ENCODE assay signal across 20 cellular contexts in genomic region chr1:8989821-8990220, GRCh38. TPM values are rescaled to one million over a fixed set of nuclear protein-coding genes. Genes with fewer than 3 reads are reported as not detected.
DNase-seq lines count a peak whose midpoint lies in the region; ATAC-seq and TF ChIP-seq lines count a peak whose summit lies in the region.
"Had no signal": no experiment of that assay in that cellular context is flagged by ENCODE, and none has a peak within 500 bp of the region (broad histone marks: within the 10 kb centered on the region; RNA-seq: fewer than 3 reads in every experiment).

No MANE protein-coding gene starts in this region.

- intact Hi-C loops in naive thymus-derived CD4-positive, alpha-beta T cell (cut with micrococcal nuclease) = loop anchor here (2.0 to 5.0 kb wide), 4 partner anchors 27 to 133 kb away; partner anchors contain the start of genes ENO1 (in 2 of the 2) and CA6 (in 1 of the 2)

- peaks cover 4 to 22% of the 10 kb centered on the region in 2 donors for H3K4me1 ChIP-seq in naive thymus-derived CD4-positive, alpha-beta T cell (ENCODE audit: control insufficient read depth in 2 of 2, insufficient read depth in 2 of 2, low read length in 2 of 2)
- H3K4me1 ChIP-seq: BE2C had no signal

- CTCF ChIA-PET in naive thymus-derived CD4-positive, alpha-beta T cell (lab: Charles Lee) = interaction anchor here (0.8 to 7.2 kb wide), 8 partner anchors 14 to 131 kb away, joined by 3 to 158 read pairs (median 6); no protein-coding TSS in a partner anchor

- no peak overlapping the region for H3K27ac ChIP-seq in naive thymus-derived CD4-positive, alpha-beta T cell (ENCODE audit: low read depth, low read length)
- H3K27ac ChIP-seq: suprapubic skin, WERI-Rb-1 had no signal

- H3K4me3 Mint-ChIP-seq in HFFc6 = no peak overlapping the region
- H3K4me3 Mint-ChIP-seq in activated T-helper 17 cell treated with anti-CD3 and anti-CD28 coated beads, Interleukin-2, amount 50 U/mL, for 72 hours = no peak overlapping the region
- H3K4me3 Mint-ChIP-seq in naive thymus-derived CD4-positive, alpha-beta T cell = peak overlapping the region in 1 of 10 donors; percentile 34
- H3K4me3 Mint-ChIP-seq: nephron progenitor cell had no signal

- peaks cover 0 to 6% (median 0%) of the 10 kb centered on the region in 3 experiments for H3K9me3 ChIP-seq in naive thymus-derived CD4-positive, alpha-beta T cell (ENCODE audit: control insufficient read depth in 2 of 3, low read length in 3 of 3)
- H3K9me3 ChIP-seq: BE2C, suprapubic skin had no signal

- no peak overlapping the region for H3K4me3 ChIP-seq in naive thymus-derived CD4-positive, alpha-beta T cell (ENCODE audit: low read length)
- H3K4me3 ChIP-seq: suprapubic skin had no signal

- no peaks in the 10 kb centered on the region for H3K36me3 Mint-ChIP-seq in HFFc6 (ENCODE audit: low read depth)
- H3K36me3 Mint-ChIP-seq in activated T-helper 17 cell treated with anti-CD3 and anti-CD28 coated beads, Interleukin-2, amount 50 U/mL, for 72 hours (ENCODE audit: low read depth) = no peaks in the 10 kb centered on the region
- H3K36me3 Mint-ChIP-seq in naive thymus-derived CD4-positive, alpha-beta T cell = peaks cover 0 to 12% (median 0%) of the 10 kb centered on the region in 5 donors

- H3K27ac Mint-ChIP-seq in HFFc6 = peak overlapping the region; percentile 30; the same call in 1 of the 2 replicates
- no peak overlapping the region for H3K27ac Mint-ChIP-seq in activated T-helper 17 cell treated with anti-CD3 and anti-CD28 coated beads, Interleukin-2, amount 50 U/mL, for 72 hours
- peak overlapping the region in 7 of 9 donors; percentile 1 to 87 (median 54) for H3K27ac Mint-ChIP-seq in naive thymus-derived CD4-positive, alpha-beta T cell
- H3K27ac Mint-ChIP-seq: nephron progenitor cell had no signal

- no peaks in the 10 kb centered on the region for H3K27me3 ChIP-seq in naive thymus-derived CD4-positive, alpha-beta T cell (ENCODE audit: control insufficient read depth in 2 of 2, insufficient read depth in 2 of 2, low read length in 2 of 2)
- H3K27me3 ChIP-seq: BE2C, suprapubic skin had no signal

- ATAC-seq in activated T-helper 17 cell treated with anti-CD3 and anti-CD28 coated beads, Interleukin-2, amount 50 U/mL, for 72 hours (replicated peaks) = peak; percentile 68
- ATAC-seq in naive thymus-derived CD4-positive, alpha-beta T cell = no peak

- POLR2A ChIA-PET in naive thymus-derived CD4-positive, alpha-beta T cell (lab: Charles Lee) = interaction anchor here (1.2 to 8.9 kb wide), 5 partner anchors 20 to 111 kb away, joined by 3 to 127 read pairs (median 41); partner anchors contain the start of gene ENO1

- peaks cover 35% of the 10 kb centered on the region for H3K4me1 Mint-ChIP-seq in HFFc6 (ENCODE audit: low read depth)
- peaks cover 4% of the 10 kb centered on the region for H3K4me1 Mint-ChIP-seq in activated T-helper 17 cell treated with anti-CD3 and anti-CD28 coated beads, Interleukin-2, amount 50 U/mL, for 72 hours
- H3K4me1 Mint-ChIP-seq in naive thymus-derived CD4-positive, alpha-beta T cell = peaks cover 9 to 51% (median 27%) of the 10 kb centered on the region in 7 donors

- peaks cover 3% of the 10 kb centered on the region for H3K27me3 Mint-ChIP-seq in HFFc6 (ENCODE audit: insufficient read depth)
- no peaks in the 10 kb centered on the region for H3K27me3 Mint-ChIP-seq in activated T-helper 17 cell treated with anti-CD3 and anti-CD28 coated beads, Interleukin-2, amount 50 U/mL, for 72 hours
- H3K27me3 Mint-ChIP-seq in naive thymus-derived CD4-positive, alpha-beta T cell = no peaks in the 10 kb centered on the region

- no peaks in the 10 kb centered on the region for H3K9me3 Mint-ChIP-seq in HFFc6
- H3K9me3 Mint-ChIP-seq in activated T-helper 17 cell treated with anti-CD3 and anti-CD28 coated beads, Interleukin-2, amount 50 U/mL, for 72 hours = no peaks in the 10 kb centered on the region
- peaks cover 0 to 5% (median 0%) of the 10 kb centered on the region in 11 donors for H3K9me3 Mint-ChIP-seq in naive thymus-derived CD4-positive, alpha-beta T cell

- DNase-seq in EH (ENCODE audit: low read depth) (peak; percentile 50), HFFc6 (peak; percentile 18), NCI-H1436 (lab: John Stamatoyannopoulos, UW) (no peak), NCI-H2081 (lab: John Stamatoyannopoulos, UW) (no peak), NCI-H345 treated with DMSO at 0.1 percent for 48 hours (lab: John Stamatoyannopoulos, UW; ENCODE audit: unreplicated experiment) (no peak)
- DNase-seq in naive thymus-derived CD4-positive, alpha-beta T cell = no peak
- DNase-seq: amygdala, BE2C, DMS 273 treated with DMSO at 0.1 percent for 48 hours, GOT3, MM.1S, NCI-H2081 treated with DMSO at 0.1 percent for 48 hours, NCI-H526 treated with DMSO at 0.1 percent for 48 hours, nephron progenitor cell, WERI-Rb-1 had no signal

- H3K36me3 ChIP-seq in naive thymus-derived CD4-positive, alpha-beta T cell (ENCODE audit: control insufficient read depth in 2 of 3, insufficient read depth in 3 of 3, low read length in 3 of 3) = no peaks in the 10 kb centered on the region
- H3K36me3 ChIP-seq: BE2C, suprapubic skin, WERI-Rb-1 had no signal

- TF ChIP-seq CTCF in HFFc6 (IDR thresholded peaks at IDR 0.05) = no peak; the same call in 1 of the 2 replicates

RNA-seq across cellular contexts. Expression of gene SLC2A7, which starts 36.4 kb away (rescaled TPM):
- not detected for total RNA-seq in HFFc6 (2021; fragmentation: NEBNext Ultra II Directional; extraction: Animal tissue kit (Norgen Biotek cat#: 25700))
- total RNA-seq in activated T-helper 17 cell treated with anti-CD3 and anti-CD28 coated beads, Interleukin-2, amount 50 U/mL, for 72 hours = not detected
- not detected for total RNA-seq in naive thymus-derived CD4-positive, alpha-beta T cell
- polyA plus RNA-seq in naive thymus-derived CD4-positive, alpha-beta T cell = under 1 TPM in 1 of 2 donors, not detected in 1; 0.19 TPM
- total RNA-seq: chondrocyte, lung microvascular endothelial cell, renal cortical epithelial cell, suprapubic skin had no signal

RNA-seq across cellular contexts. Expression of gene CA6, which starts 44.2 kb away (rescaled TPM):
- not detected for total RNA-seq in HFFc6 (2021; fragmentation: NEBNext Ultra II Directional; extraction: Animal tissue kit (Norgen Biotek cat#: 25700))
- total RNA-seq in activated T-helper 17 cell treated with anti-CD3 and anti-CD28 coated beads, Interleukin-2, amount 50 U/mL, for 72 hours = 1 to 10 TPM in 1 of 2 donors, under 1 TPM in 1; 0.78 to 2.2 TPM
- total RNA-seq in naive thymus-derived CD4-positive, alpha-beta T cell = 1 to 10 TPM in 2 of 5 experiments, under 1 TPM in 3; 0.49 to 5.9 (median 0.90) TPM
- 1 to 10 TPM; 3.6 to 9.3 TPM for polyA plus RNA-seq in naive thymus-derived CD4-positive, alpha-beta T cell
- total RNA-seq: chondrocyte, lung microvascular endothelial cell, renal cortical epithelial cell had no signal

Comparison
In these comparisons a context has a peak if more than half of its experiments do, and no peak if none do; other contexts are left out.
1. DNase-seq: peak in EH (single experiment) and HFFc6 (single experiment); none in naive thymus-derived CD4-positive, alpha-beta T cell (0 of 9), NCI-H1436 (single experiment), NCI-H2081 (0 of 2) and NCI-H345 treated with DMSO at 0.1 percent for 48 hours (single experiment).